Comparison of ENCODE assay signal across 34 cellular contexts in genomic region chr15:76718863-76719262, GRCh38.
"Had no signal": no experiment of that assay in that cellular context is flagged by ENCODE, and none has a peak within 500 bp of the region (broad histone marks: within the 10 kb centered on the region; RNA-seq: fewer than 3 reads in every experiment).

No MANE protein-coding gene starts in this region.

- DNase-seq: Karpas-422, Kasumi-1, KG1, MG63, MM.1S, MV-4-11, NCI-H1048, NCI-H1092, NCI-H1092 treated with DMSO at 0.1 percent for 48 hours, NCI-H1105, NCI-H1105 treated with DMSO at 0.1 percent for 48 hours, NCI-H1417, NCI-H1417 treated with DMSO at 0.1 percent for 48 hours, NCI-H1436, NCI-H1436 treated with DMSO at 0.1 percent for 48 hours, NCI-H146, NCI-H1694, NCI-H1694 treated with DMSO at 0.1 percent for 48 hours, NCI-H187, NCI-H187 treated with DMSO at 0.1 percent for 48 hours, NCI-H1930, NCI-H2029, NCI-H2029 treated with DMSO at 0.1 percent for 48 hours, NCI-H2081, NCI-H2081 treated with DMSO at 0.1 percent for 48 hours, NCI-H2107, NCI-H2171, NCI-H2171 treated with DMSO at 0.1 percent for 48 hours, NCI-H2227 treated with DMSO at 0.1 percent for 48 hours, NCI-H226, NCI-H345, NCI-H446, NCI-H446 treated with DMSO at 0.1 percent for 48 hours had no signal

- H3K27me3 ChIP-seq: MG63 had no signal

- H3K4me2 ChIP-seq: KMS-11 had no signal

- H3K36me3 ChIP-seq: MG63 had no signal

- H3K4me3 ChIP-seq: MG63 had no signal

- H3K27ac ChIP-seq: KMS-11 had no signal

- H3K9ac ChIP-seq: KMS-11 had no signal

- H3K9me3 ChIP-seq: MG63 had no signal
